ENCODE assay signal across 13 cellular contexts in the genomic region with DNA sequence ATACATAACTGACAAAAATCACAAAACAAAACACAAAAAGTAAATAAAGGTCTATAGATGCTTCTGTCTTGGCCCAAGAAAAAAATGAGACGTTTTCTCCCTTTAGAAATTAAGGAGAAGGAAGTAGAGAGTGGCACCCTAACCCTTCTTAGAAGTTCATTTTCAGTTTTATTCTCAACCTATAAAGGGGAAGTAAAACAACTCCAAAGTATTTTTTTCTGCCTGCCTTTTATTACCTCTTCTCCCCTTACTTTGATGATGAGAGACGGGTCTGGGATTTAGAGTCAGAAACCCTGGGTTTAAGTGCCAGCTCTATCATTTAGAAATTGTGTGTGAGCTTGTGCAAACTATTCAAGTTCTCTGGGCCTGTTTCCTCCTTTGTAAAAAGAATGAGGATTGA. TPM values are rescaled to one million over a fixed set of nuclear protein-coding genes. Genes with fewer than 3 reads are reported as not detected.
DNase-seq lines count a peak whose midpoint lies in the region; ATAC-seq and TF ChIP-seq lines count a peak whose summit lies in the region.
"Had no signal": no experiment of that assay in that cellular context is flagged by ENCODE, and none has a peak within 500 bp of the region (broad histone marks: within the 10 kb centered on the region; RNA-seq: fewer than 3 reads in every experiment).

No MANE protein-coding gene starts in this region.

- no peaks in the 10 kb centered on the region for H3K27me3 Mint-ChIP-seq in T-helper 1 cell treated with Interleukin-12 subunit alpha and Interleukin-12 subunit beta and Interleukin-4 antibody, amounts not matched to agents 30 μg/mL and 1 μg/mL, for 36 hours (ENCODE audit: low read depth)
- peaks cover 0 to 8% (median 5%) of the 10 kb centered on the region in 3 donors for H3K27me3 Mint-ChIP-seq in immature natural killer cell (ENCODE audit: low read depth in 3 of 3)

- H3K9me3 ChIP-seq in left lung: no peaks in the 10 kb centered on the region
- H3K9me3 ChIP-seq: SK-N-SH had no signal

- peak overlapping the region; percentile 72 for H3K27ac Mint-ChIP-seq in T-helper 1 cell treated with Interleukin-12 subunit alpha and Interleukin-12 subunit beta and Interleukin-4 antibody, amounts not matched to agents 30 μg/mL and 1 μg/mL, for 36 hours
- H3K27ac Mint-ChIP-seq in immature natural killer cell: peak overlapping the region in 1 of 6 donors; percentile 41

- H3K4me3 ChIP-seq in HL-60 (replicated peaks; ENCODE audit: insufficient read depth, low read length) (no peak overlapping the region), left lung (no peak overlapping the region)

- peaks cover 32% of the 10 kb centered on the region for H3K36me3 Mint-ChIP-seq in T-helper 1 cell treated with Interleukin-12 subunit alpha and Interleukin-12 subunit beta and Interleukin-4 antibody, amounts not matched to agents 30 μg/mL and 1 μg/mL, for 36 hours (ENCODE audit: low read depth)
- peaks cover 13 to 27% (median 15%) of the 10 kb centered on the region in 3 donors for H3K36me3 Mint-ChIP-seq in immature natural killer cell

- H3K27ac ChIP-seq in HL-60 (replicated peaks) (peak overlapping the region; percentile 34), left lung (peak overlapping the region; percentile 33 to 62)

- intact Hi-C loops in left lung (cut with DNase I): no loop called here

- H3K4me3 Mint-ChIP-seq in T-helper 1 cell treated with Interleukin-12 subunit alpha and Interleukin-12 subunit beta and Interleukin-4 antibody, amounts not matched to agents 30 μg/mL and 1 μg/mL, for 36 hours: peak overlapping the region; percentile 73
- no peak overlapping the region for H3K4me3 Mint-ChIP-seq in immature natural killer cell

- ATAC-seq in left lung: no peak
- ATAC-seq in HG03469 (IDR thresholded peaks at IDR 0.05; ENCODE audit: unreplicated experiment): no peak

- peaks cover 40% of the 10 kb centered on the region for H3K4me1 Mint-ChIP-seq in T-helper 1 cell treated with Interleukin-12 subunit alpha and Interleukin-12 subunit beta and Interleukin-4 antibody, amounts not matched to agents 30 μg/mL and 1 μg/mL, for 36 hours (ENCODE audit: low read depth)
- peaks cover 19 to 35% of the 10 kb centered on the region in 2 donors for H3K4me1 Mint-ChIP-seq in immature natural killer cell

- H3K27me3 ChIP-seq in HL-60 (ENCODE audit: insufficient read depth, poor library complexity, severe bottlenecking) (no peaks in the 10 kb centered on the region), left lung (no peaks in the 10 kb centered on the region)

- peaks cover 0 to 19% of the 10 kb centered on the region in 2 donors for H3K36me3 ChIP-seq in left lung

- DNase-seq in T-helper 1 cell (no peak), HL-60 (ENCODE audit: low read depth in 1 of 2, low spot score in 1 of 2) (no peak), RPMI8226 (peak; percentile 19), left lung (no peak), immature natural killer cell (no peak), ecto neural progenitor cell (ENCODE audit: low spot score) (no peak)
- DNase-seq: activated CD4-positive, alpha-beta T cell treated with anti-CD3 and anti-CD28 coated beads for 1 hour; activated gamma-delta T cell; NCI-H748 treated with DMSO at 0.1 percent for 48 hours; SK-N-SH had no signal

- H3K4me1 ChIP-seq in left lung: peaks cover 10 to 30% of the 10 kb centered on the region in 2 donors

- H3K9me3 Mint-ChIP-seq in T-helper 1 cell treated with Interleukin-12 subunit alpha and Interleukin-12 subunit beta and Interleukin-4 antibody, amounts not matched to agents 30 μg/mL and 1 μg/mL, for 36 hours: no peaks in the 10 kb centered on the region
- no peaks in the 10 kb centered on the region for H3K9me3 Mint-ChIP-seq in immature natural killer cell

- TF ChIP-seq CTCF in HL-60 (IDR thresholded peaks at IDR 0.05; ENCODE audit: insufficient read depth, low read length) (no peak), left lung (IDR thresholded peaks at IDR 0.05) (no peak)

RNA-seq across cellular contexts. Expression of gene PRIM1, which starts 2.8 kb away (rescaled TPM):
- total RNA-seq in left lung: 10 to 100 TPM in 1 of 2 donors, 1 to 10 TPM in 1; 7.2 to 13.6 TPM
- 10 to 100 TPM; 24.6 to 31.7 (median 27.4) TPM for polyA plus RNA-seq in immature natural killer cell

RNA-seq across cellular contexts. Expression of gene HSD17B6, which starts 13.8 kb away (rescaled TPM):
- 10 to 100 TPM; 40.7 to 63.0 TPM for total RNA-seq in left lung
- polyA plus RNA-seq in immature natural killer cell: 1 to 10 TPM in 1 of 3 donors, not detected in 2; 1.1 TPM
- total RNA-seq: skeletal muscle tissue had no signal

RNA-seq across cellular contexts. Expression of gene NACA, which starts 24.3 kb away (rescaled TPM):
- total RNA-seq in left lung: 100 to 1,000 TPM; 531 to 592 TPM
- 100 to 1,000 TPM; 662 to 819 (median 747) TPM for polyA plus RNA-seq in immature natural killer cell
